In the genomic region with DNA sequence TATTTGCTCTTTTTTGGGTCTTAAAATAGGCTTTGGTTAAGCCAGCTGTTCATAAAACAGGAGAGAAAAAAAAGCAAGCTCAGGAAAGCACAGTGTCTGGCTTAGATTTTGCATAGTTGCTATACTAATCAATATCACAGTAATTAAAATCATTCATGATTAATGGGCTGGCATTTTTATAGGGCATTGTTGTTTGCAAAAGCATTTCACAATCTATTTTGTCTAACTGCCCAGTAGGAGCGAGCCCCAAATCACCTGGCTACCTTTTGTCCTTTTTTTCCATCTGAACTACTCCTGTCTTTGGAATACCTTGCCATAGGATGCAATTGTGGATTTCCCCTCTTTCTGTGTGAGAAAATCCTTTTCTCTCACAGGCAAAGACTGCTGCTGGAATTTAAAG, we compare ENCODE assay signal across 37 cellular contexts.
"Had no signal": no experiment of that assay in that cellular context is flagged by ENCODE, and none has a peak within 500 bp of the region (broad histone marks: within the 10 kb centered on the region; RNA-seq: fewer than 3 reads in every experiment).

No MANE protein-coding gene starts in this region.

- DNase-seq: activated B cell treated with CpG ODN at 0.5 μM for 24 hours; activated CD4-positive, alpha-beta memory T cell treated with anti-CD3 and anti-CD28 coated beads for 36 hours; activated CD4-positive, alpha-beta T cell treated with anti-CD3 and anti-CD28 coated beads for 4 hours; activated CD4-positive, alpha-beta T cell treated with anti-CD3 and anti-CD28 coated beads, Interleukin-2, amount 10 ng/mL, durations not matched to agents 24 days and 14 days; activated CD4-positive, alpha-beta T cell treated with anti-CD3 and anti-CD28 coated beads, Interleukin-2, amount 50 U/mL, for 1 hour; activated CD4-positive, alpha-beta T cell treated with anti-CD3 and anti-CD28 coated beads, Interleukin-2, amount 50 U/mL, for 4 hours; activated CD4-positive, CD25-positive, alpha-beta regulatory T cell treated with anti-CD3 and anti-CD28 coated beads, Interleukin-2, amount 50 U/mL, for 72 hours; activated CD8-positive, alpha-beta memory T cell treated with anti-CD3 and anti-CD28 coated beads, Interleukin-2, amount 50 U/mL, for 4 hours; activated CD8-positive, alpha-beta T cell treated with anti-CD3 and anti-CD28 coated beads for 36 hours; activated effector memory CD4-positive, alpha-beta T cell treated with anti-CD3 and anti-CD28 coated beads, Interleukin-2, amount 50 U/mL, for 16 hours; activated naive CD4-positive, alpha-beta T cell treated with anti-CD3 and anti-CD28 coated beads, Interleukin-2, amount 10 ng/mL, durations not matched to agents 7 days and 5 days; activated naive CD4-positive, alpha-beta T cell treated with Interleukin-2 at 50 U/mL for 16 hours; activated naive CD8-positive, alpha-beta T cell treated with anti-CD3 and anti-CD28 coated beads for 36 hours; activated T-cell treated with anti-CD3 and anti-CD28 coated beads for 4 hours; activated T-cell treated with anti-CD3 and anti-CD28 coated beads, Interleukin-2, amount 50 U/mL, for 1 hour; activated T-cell treated with anti-CD3 and anti-CD28 coated beads, Interleukin-2, amount 50 U/mL, for 4 hours; activated T-cell treated with anti-CD3 and anti-CD28 coated beads, Interleukin-2, amount 50 U/mL, for 72 hours; adrenal gland; amniotic stem cell; aorta; caudate nucleus; cerebellar nuclear complex; T-helper 1 cell; T-helper 2 cell; T-helper 9 cell had no signal

- H3K4me1 ChIP-seq: adrenal gland had no signal

- H3K4me3 ChIP-seq: adrenal gland, cardiac muscle cell had no signal

- FAIRE-seq: astrocyte, bronchial epithelial cell, TTC549 had no signal

- H3K36me3 ChIP-seq: adrenal gland, cardiac muscle cell had no signal

- ATAC-seq: activated CD8-positive, alpha-beta T cell treated with anti-CD3 and anti-CD28 coated beads for 36 hours; activated naive CD4-positive, alpha-beta T cell treated with anti-CD3 and anti-CD28 coated beads, Interleukin-2, amount 50 U/mL, for 72 hours; activated T-cell treated with anti-CD3 and anti-CD28 coated beads, Interleukin-2, amount 50 U/mL, for 4 hours; activated T-cell treated with anti-CD3 and anti-CD28 coated beads, Interleukin-2, amount 50 U/mL, for 72 hours; activated T-helper 17 cell treated with anti-CD3 and anti-CD28 coated beads, Interleukin-2, amount 50 U/mL, for 72 hours had no signal

- H3K27me3 ChIP-seq: adrenal gland, cardiac muscle cell had no signal

- H3K27ac ChIP-seq: adrenal gland, cardiac muscle cell, VCaP had no signal

- H3K27ac Mint-ChIP-seq: activated B cell treated with CpG ODN at 0.5 μM for 24 hours; activated CD4-positive, alpha-beta memory T cell treated with anti-CD3 and anti-CD28 coated beads for 36 hours; activated CD4-positive, alpha-beta T cell treated with anti-CD3 and anti-CD28 coated beads, Interleukin-2, amount 10 ng/mL, durations not matched to agents 24 days and 14 days; activated CD8-positive, alpha-beta T cell treated with anti-CD3 and anti-CD28 coated beads for 36 hours; activated naive CD4-positive, alpha-beta T cell treated with anti-CD3 and anti-CD28 coated beads, Interleukin-2, amount 10 ng/mL, durations not matched to agents 7 days and 5 days; activated naive CD4-positive, alpha-beta T cell treated with anti-CD3 and anti-CD28 coated beads, Interleukin-2, amount 50 U/mL, for 72 hours; activated naive CD8-positive, alpha-beta T cell treated with anti-CD3 and anti-CD28 coated beads for 36 hours; activated T-cell treated with anti-CD3 and anti-CD28 coated beads, Interleukin-2, amount 50 U/mL, for 72 hours; activated T-helper 1 cell treated with anti-CD3 and anti-CD28 coated beads, Interleukin-12 subunit alpha, Interleukin-12 subunit beta, Interleukin-2, Interleukin-4 antibody, amounts not matched to agents 30 ng/mL and 10 ng/mL and 1 ng/mL, durations not matched to agents 14 hours and 24 hours and 36 hours; activated T-helper 17 cell treated with anti-CD3 and anti-CD28 coated beads, Interleukin-2, amount 50 U/mL, for 72 hours; brain; T-helper 1 cell treated with Interleukin-12 subunit alpha and Interleukin-12 subunit beta and Interleukin-4 antibody, amounts not matched to agents 30 μg/mL and 1 μg/mL, for 36 hours; T-helper 2 cell treated with Interferon-gamma antibody and Interleukin-4, amounts not matched to agents 5 μg/mL and 100 μg/mL, for 36 hours had no signal

- H3K9me3 ChIP-seq: adrenal gland had no signal

- H3K4me1 Mint-ChIP-seq: activated B cell treated with CpG ODN at 0.5 μM for 24 hours; activated CD4-positive, alpha-beta T cell treated with anti-CD3 and anti-CD28 coated beads, Interleukin-2, amount 10 ng/mL, durations not matched to agents 24 days and 14 days; activated naive CD4-positive, alpha-beta T cell treated with anti-CD3 and anti-CD28 coated beads, Interleukin-2, amount 10 ng/mL, durations not matched to agents 7 days and 5 days; activated naive CD8-positive, alpha-beta T cell treated with anti-CD3 and anti-CD28 coated beads for 36 hours; activated T-helper 17 cell treated with anti-CD3 and anti-CD28 coated beads, Interleukin-2, amount 50 U/mL, for 72 hours; brain; central memory CD8-positive, alpha-beta T cell had no signal

- H3K4me3 Mint-ChIP-seq: activated B cell treated with CpG ODN at 0.5 μM for 24 hours; activated CD4-positive, alpha-beta memory T cell treated with anti-CD3 and anti-CD28 coated beads for 36 hours; activated CD4-positive, alpha-beta T cell treated with anti-CD3 and anti-CD28 coated beads, Interleukin-2, amount 10 ng/mL, durations not matched to agents 24 days and 14 days; activated CD8-positive, alpha-beta T cell treated with anti-CD3 and anti-CD28 coated beads for 36 hours; activated naive CD4-positive, alpha-beta T cell treated with anti-CD3 and anti-CD28 coated beads, Interleukin-2, amount 10 ng/mL, durations not matched to agents 7 days and 5 days; activated naive CD8-positive, alpha-beta T cell treated with anti-CD3 and anti-CD28 coated beads for 36 hours; activated T-cell treated with anti-CD3 and anti-CD28 coated beads, Interleukin-2, amount 50 U/mL, for 4 hours; activated T-cell treated with anti-CD3 and anti-CD28 coated beads, Interleukin-2, amount 50 U/mL, for 72 hours; activated T-helper 1 cell treated with anti-CD3 and anti-CD28 coated beads, Interleukin-12 subunit alpha, Interleukin-12 subunit beta, Interleukin-2, Interleukin-4 antibody, amounts not matched to agents 30 ng/mL and 10 ng/mL and 1 ng/mL, durations not matched to agents 14 hours and 24 hours and 36 hours; activated T-helper 17 cell treated with anti-CD3 and anti-CD28 coated beads, Interleukin-2, amount 50 U/mL, for 72 hours; brain; central memory CD8-positive, alpha-beta T cell; T-helper 1 cell treated with Interleukin-12 subunit alpha and Interleukin-12 subunit beta and Interleukin-4 antibody, amounts not matched to agents 30 μg/mL and 1 μg/mL, for 36 hours; T-helper 2 cell treated with Interferon-gamma antibody and Interleukin-4, amounts not matched to agents 5 μg/mL and 100 μg/mL, for 36 hours had no signal

- H3K27me3 Mint-ChIP-seq: activated B cell treated with CpG ODN at 0.5 μM for 24 hours; activated CD4-positive, alpha-beta memory T cell treated with anti-CD3 and anti-CD28 coated beads for 36 hours; activated CD4-positive, alpha-beta T cell treated with anti-CD3 and anti-CD28 coated beads, Interleukin-2, amount 10 ng/mL, durations not matched to agents 24 days and 14 days; activated CD8-positive, alpha-beta T cell treated with anti-CD3 and anti-CD28 coated beads for 36 hours; activated naive CD4-positive, alpha-beta T cell treated with anti-CD3 and anti-CD28 coated beads, Interleukin-2, amount 10 ng/mL, durations not matched to agents 7 days and 5 days; activated naive CD8-positive, alpha-beta T cell treated with anti-CD3 and anti-CD28 coated beads for 36 hours; activated T-helper 17 cell treated with anti-CD3 and anti-CD28 coated beads, Interleukin-2, amount 50 U/mL, for 72 hours; brain; central memory CD8-positive, alpha-beta T cell had no signal

- H3K36me3 Mint-ChIP-seq: activated CD4-positive, alpha-beta memory T cell treated with anti-CD3 and anti-CD28 coated beads for 36 hours; activated naive CD4-positive, alpha-beta T cell treated with anti-CD3 and anti-CD28 coated beads, Interleukin-2, amount 10 ng/mL, durations not matched to agents 7 days and 5 days; activated naive CD4-positive, alpha-beta T cell treated with anti-CD3 and anti-CD28 coated beads, Interleukin-2, amount 50 U/mL, for 72 hours; activated naive CD8-positive, alpha-beta T cell treated with anti-CD3 and anti-CD28 coated beads for 36 hours; brain had no signal

- H3K9me3 Mint-ChIP-seq: activated CD4-positive, alpha-beta T cell treated with anti-CD3 and anti-CD28 coated beads, Interleukin-2, amount 10 ng/mL, durations not matched to agents 24 days and 14 days; activated naive CD8-positive, alpha-beta T cell treated with anti-CD3 and anti-CD28 coated beads for 36 hours; activated T-cell treated with anti-CD3 and anti-CD28 coated beads, Interleukin-2, amount 50 U/mL, for 72 hours; activated T-helper 1 cell treated with anti-CD3 and anti-CD28 coated beads, Interleukin-12 subunit alpha, Interleukin-12 subunit beta, Interleukin-2, Interleukin-4 antibody, amounts not matched to agents 30 ng/mL and 10 ng/mL and 1 ng/mL, durations not matched to agents 14 hours and 24 hours and 36 hours; activated T-helper 17 cell treated with anti-CD3 and anti-CD28 coated beads, Interleukin-2, amount 50 U/mL, for 72 hours; brain had no signal
